17 cellular contexts compared by ENCODE assay signal in genomic region chr1:170823120-170823519, GRCh38.
"Had no signal": no experiment of that assay in that cellular context is flagged by ENCODE, and none has a peak within 500 bp of the region (broad histone marks: within the 10 kb centered on the region; RNA-seq: fewer than 3 reads in every experiment).

No MANE protein-coding gene starts in this region.

- ATAC-seq: activated naive CD8-positive, alpha-beta T cell treated with anti-CD3 and anti-CD28 coated beads, Interleukin-2, amount 50 U/mL, for 24 hours; activated T-helper 17 cell treated with anti-CD3 and anti-CD28 coated beads, Interleukin-2, amount 50 U/mL, for 72 hours; foreskin keratinocyte; natural killer cell treated with Interleukin-12 subunit alpha and Interleukin-12 subunit beta and Interleukin-15 and Interleukin-18, amount 100 ng/mL, for 72 hours; right cardiac atrium; stimulated activated naive CD8-positive, alpha-beta T cell treated with anti-CD3 and anti-CD28 coated beads, Interleukin-15, Interleukin-2, amounts not matched to agents 100 U/mL and 50 U/mL, for 24 hours had no signal

- H3K4me3 ChIP-seq: colonic mucosa, esophagus squamous epithelium, prostate gland, transverse colon had no signal

- DNase-seq: activated CD4-positive, alpha-beta T cell treated with anti-CD3 and anti-CD28 coated beads, Interleukin-2, amount 50 U/mL, for 4 hours; activated CD4-positive, CD25-positive, alpha-beta regulatory T cell treated with anti-CD3 and anti-CD28 coated beads, Interleukin-2, amount 50 U/mL, for 72 hours; activated naive CD4-positive, alpha-beta T cell treated with Interleukin-2 at 50 U/mL for 16 hours; activated naive CD8-positive, alpha-beta T cell treated with anti-CD3 and anti-CD28 coated beads, Interleukin-2, amount 50 U/mL, for 24 hours; caudate nucleus; colonic mucosa; esophagus squamous epithelium; foreskin keratinocyte; mesendoderm; right cardiac atrium; small intestine; stimulated activated naive CD8-positive, alpha-beta T cell treated with anti-CD3 and anti-CD28 coated beads, Interleukin-15, Interleukin-2, amounts not matched to agents 100 U/mL and 50 U/mL, for 24 hours; T-helper 9 cell; transverse colon had no signal
